ENCODE assay signal across 8 cellular contexts in genomic region chr7:8261711-8262695, GRCh38. TPM values are rescaled to one million over a fixed set of nuclear protein-coding genes. Genes with fewer than 3 reads are reported as not detected.
DNase-seq lines count a peak whose midpoint lies in the region; ATAC-seq and TF ChIP-seq lines count a peak whose summit lies in the region.

Gene ICA1 (minus strand): TSS chr7:8262167. CDS start chr7:8235926, 26,241 bp downstream.

- peak within 1 kb of the TSS; percentile 55 for H3K4me3 ChIP-seq in GM12875 (ENCODE audit: low read depth, low read length)
- peak within 1 kb of the TSS; percentile 84 for H3K4me3 ChIP-seq in neural cell (ENCODE audit: low read length)
- peak within 1 kb of the TSS; percentile 11 to 40 for H3K4me3 ChIP-seq in aorta (ENCODE audit: low read length in 2 of 2)

- no peaks in the 10 kb centered on the region for H3K36me3 Mint-ChIP-seq in activated T-helper 2 cell treated with anti-CD3 and anti-CD28 coated beads, Interferon-gamma antibody, Interleukin-2, Interleukin-4, amounts not matched to agents 10 μg/mL and 5 μg/mL and 100 μg/mL, durations not matched to agents 14 hours and 24 hours and 36 hours (ENCODE audit: low read depth)

- DNase-seq in 8988T, result peak; percentile 73
- peak; percentile 76 for DNase-seq in NCI-H460 (ENCODE audit: extremely low read depth, low read depth)
- DNase-seq in activated T-helper 2 cell treated with anti-CD3 and anti-CD28 coated beads, Interferon-gamma antibody, Interleukin-2, Interleukin-4, amounts not matched to agents 10 μg/mL and 5 μg/mL and 100 μg/mL, durations not matched to agents 14 hours and 24 hours and 36 hours (ENCODE audit: low spot score), result peak; percentile 20
- DNase-seq in germinal center (ENCODE audit: low spot score), result peak; percentile 20
- peak; percentile 75 to 83 for DNase-seq in aorta

- ATAC-seq in HG03045 (IDR thresholded peaks at IDR 0.05; ENCODE audit: unreplicated experiment) (peak; percentile 65), aorta (ENCODE audit: low FRiP score) (peak; percentile 72)

- TF ChIP-seq CTCF in GM12875 (IDR thresholded peaks at IDR 0.05; ENCODE audit: borderline replicate concordance, insufficient read depth, low read depth, low read length) (no peak), neural cell (IDR thresholded peaks at IDR 0.05; ENCODE audit: poor library complexity, severe bottlenecking) (peak; percentile 45)

- no peak for TF ChIP-seq EP300 in neural cell (conservative IDR thresholded peaks at IDR 0.05; ENCODE audit: poor library complexity, severe bottlenecking)

- peak within 1 kb of the TSS; percentile 39 for H3K27ac Mint-ChIP-seq in activated T-helper 2 cell treated with anti-CD3 and anti-CD28 coated beads, Interferon-gamma antibody, Interleukin-2, Interleukin-4, amounts not matched to agents 10 μg/mL and 5 μg/mL and 100 μg/mL, durations not matched to agents 14 hours and 24 hours and 36 hours

- peak within 1 kb of the TSS; percentile 71 for H3K4me2 ChIP-seq in neural cell (ENCODE audit: low read length)

- H4K20me1 ChIP-seq in neural cell (ENCODE audit: insufficient read depth), result no peaks in the 10 kb centered on the region

- peak within 1 kb of the TSS; percentile 83 for H2AFZ ChIP-seq in neural cell (ENCODE audit: low read depth, low read length)

- H3K9me3 Mint-ChIP-seq in activated T-helper 2 cell treated with anti-CD3 and anti-CD28 coated beads, Interferon-gamma antibody, Interleukin-2, Interleukin-4, amounts not matched to agents 10 μg/mL and 5 μg/mL and 100 μg/mL, durations not matched to agents 14 hours and 24 hours and 36 hours, result no peaks in the 10 kb centered on the region

- peak within 1 kb of the TSS; percentile 80 for H3K4me3 Mint-ChIP-seq in activated T-helper 2 cell treated with anti-CD3 and anti-CD28 coated beads, Interferon-gamma antibody, Interleukin-2, Interleukin-4, amounts not matched to agents 10 μg/mL and 5 μg/mL and 100 μg/mL, durations not matched to agents 14 hours and 24 hours and 36 hours (ENCODE audit: low read depth)

- H3K4me1 Mint-ChIP-seq in activated T-helper 2 cell treated with anti-CD3 and anti-CD28 coated beads, Interferon-gamma antibody, Interleukin-2, Interleukin-4, amounts not matched to agents 10 μg/mL and 5 μg/mL and 100 μg/mL, durations not matched to agents 14 hours and 24 hours and 36 hours (ENCODE audit: low read depth), result peaks cover 6% of the 10 kb centered on the region

- no peaks in the 10 kb centered on the region for H3F3A ChIP-seq in neural cell (ENCODE audit: insufficient read depth, low read length, poor library complexity, severe bottlenecking)

- H3K79me2 ChIP-seq in neural cell (replicated peaks; ENCODE audit: insufficient read depth, low read length), result no peaks in the 10 kb centered on the region

- H3K27me3 Mint-ChIP-seq in activated T-helper 2 cell treated with anti-CD3 and anti-CD28 coated beads, Interferon-gamma antibody, Interleukin-2, Interleukin-4, amounts not matched to agents 10 μg/mL and 5 μg/mL and 100 μg/mL, durations not matched to agents 14 hours and 24 hours and 36 hours (ENCODE audit: low read depth), result peaks cover 61% of the 10 kb centered on the region

- TF ChIP-seq RAD21 in neural cell (conservative IDR thresholded peaks at IDR 0.05), result no peak

- no peaks in the 10 kb centered on the region for H3K4me1 ChIP-seq in aorta (ENCODE audit: control insufficient read depth in 1 of 2, insufficient read depth in 2 of 2, low read length in 2 of 2)

- H3K9me3 ChIP-seq in neural cell (ENCODE audit: low read length) (no peaks in the 10 kb centered on the region), aorta (ENCODE audit: control insufficient read depth, low read length) (peaks cover 4% of the 10 kb centered on the region)

- peaks cover 30% of the 10 kb centered on the region for H3K27me3 ChIP-seq in neural cell (ENCODE audit: insufficient read depth, low read depth, low read length)
- peaks cover 0 to 3% of the 10 kb centered on the region in 2 donors for H3K27me3 ChIP-seq in aorta (ENCODE audit: control insufficient read depth in 1 of 2, insufficient read depth in 2 of 2, low read length in 1 of 2)

- intact Hi-C loops in activated T-helper 2 cell treated with anti-CD3 and anti-CD28 coated beads, Interferon-gamma antibody, Interleukin-2, Interleukin-4, amounts not matched to agents 10 μg/mL and 5 μg/mL and 100 μg/mL, durations not matched to agents 14 hours and 24 hours and 36 hours (cut with micrococcal nuclease), result no loop called here
- intact Hi-C loops in aorta (cut with DNase I), result no loop called here

- WGBS in aorta, 2 donors, result 1 to 3% methylated on average over 40 to 109 of the region's 109 CpGs

- no peaks in the 10 kb centered on the region for H3K9me2 ChIP-seq in neural cell (ENCODE audit: insufficient read depth, low read length)

- no peak within 1 kb of the TSS for H3K27ac ChIP-seq in neural cell (ENCODE audit: low read length)
- H3K27ac ChIP-seq in aorta (ENCODE audit: low read depth in 1 of 2, low read length in 2 of 2), result no peak within 1 kb of the TSS

- H3K36me3 ChIP-seq in neural cell (ENCODE audit: insufficient read depth, low read length), result no peaks in the 10 kb centered on the region
- H3K36me3 ChIP-seq in aorta (ENCODE audit: control insufficient read depth in 1 of 2, insufficient read depth in 2 of 2, low read length in 1 of 2), result no peaks in the 10 kb centered on the region

- H3K9ac ChIP-seq in neural cell (ENCODE audit: low read length), result peak within 1 kb of the TSS; percentile 80

TF ChIP-seq in neural cell, 6 proteins besides CTCF, POLR2A, EP300 and RAD21:
- peak; percentile 51 for TF ChIP-seq TAF1 (IDR thresholded peaks at IDR 0.05; ENCODE audit: low read depth)
- peak; percentile 38 for TF ChIP-seq REST (IDR thresholded peaks at IDR 0.05; ENCODE audit: borderline replicate concordance)
- TF ChIP-seq SMC3 (conservative IDR thresholded peaks at IDR 0.05; ENCODE audit: poor library complexity), result no peak
- peak; percentile 53 for TF ChIP-seq MXI1 (conservative IDR thresholded peaks at IDR 0.05; ENCODE audit: poor library complexity, severe bottlenecking)
- peak; percentile 26 for TF ChIP-seq POLR2AphosphoS5 (IDR thresholded peaks at IDR 0.05)
- no peak for TF ChIP-seq EZH2 (IDR thresholded peaks at IDR 0.05; ENCODE audit: borderline replicate concordance, insufficient read depth, low read length, poor library complexity, severe bottlenecking)

RNA-seq across cellular contexts. Expression of gene ICA1, which starts in this region (rescaled TPM):
- total RNA-seq in NCI-H460 (2014; rRNA removed; shearing (Covaris generic)), result 17.1 and 24.1 TPM in 2 replicates
- 10.2 and 10.9 TPM in 2 replicates for polyA plus RNA-seq in NCI-H460 (2014; cell fraction: nucleus; rRNA removed)
- 3.9 and 4.8 TPM in 2 replicates for total RNA-seq in activated T-helper 2 cell treated with anti-CD3 and anti-CD28 coated beads, Interferon-gamma antibody, Interleukin-2, Interleukin-4, amounts not matched to agents 10 μg/mL and 5 μg/mL and 100 μg/mL, durations not matched to agents 14 hours and 24 hours and 36 hours
- 18.6 and 24.2 TPM in 2 replicates for polyA plus RNA-seq in neural cell
- 20.6 and 20.7 TPM in 2 replicates for polyA minus RNA-seq in neural cell
- 10 to 100 TPM; 15.9 to 31.1 TPM for total RNA-seq in aorta
- polyA plus RNA-seq in aorta, result 10 to 100 TPM in 1 of 2 donors, 1 to 10 TPM in 1; 1.5 to 14.5 TPM

Comparison
In these comparisons a context has a peak if more than half of its experiments do, and no peak if none do; other contexts are left out.
1. DNase-seq: peak in every context shown above with its lines; median percentile 79 in aorta; 76 in NCI-H460; 73 in 8988T; 20 in activated T-helper 2 cell treated with anti-CD3 and anti-CD28 coated beads, Interferon-gamma antibody, Interleukin-2, Interleukin-4, amounts not matched to agents 10 μg/mL and 5 μg/mL and 100 μg/mL, durations not matched to agents 14 hours and 24 hours and 36 hours; 20 in germinal center.
2. H3K4me3 ChIP-seq: peak in every context shown above with its lines; median percentile 84 in neural cell; 55 in GM12875; 26 in aorta.